ENCODE assay signal across 8 cellular contexts in the genomic region with DNA sequence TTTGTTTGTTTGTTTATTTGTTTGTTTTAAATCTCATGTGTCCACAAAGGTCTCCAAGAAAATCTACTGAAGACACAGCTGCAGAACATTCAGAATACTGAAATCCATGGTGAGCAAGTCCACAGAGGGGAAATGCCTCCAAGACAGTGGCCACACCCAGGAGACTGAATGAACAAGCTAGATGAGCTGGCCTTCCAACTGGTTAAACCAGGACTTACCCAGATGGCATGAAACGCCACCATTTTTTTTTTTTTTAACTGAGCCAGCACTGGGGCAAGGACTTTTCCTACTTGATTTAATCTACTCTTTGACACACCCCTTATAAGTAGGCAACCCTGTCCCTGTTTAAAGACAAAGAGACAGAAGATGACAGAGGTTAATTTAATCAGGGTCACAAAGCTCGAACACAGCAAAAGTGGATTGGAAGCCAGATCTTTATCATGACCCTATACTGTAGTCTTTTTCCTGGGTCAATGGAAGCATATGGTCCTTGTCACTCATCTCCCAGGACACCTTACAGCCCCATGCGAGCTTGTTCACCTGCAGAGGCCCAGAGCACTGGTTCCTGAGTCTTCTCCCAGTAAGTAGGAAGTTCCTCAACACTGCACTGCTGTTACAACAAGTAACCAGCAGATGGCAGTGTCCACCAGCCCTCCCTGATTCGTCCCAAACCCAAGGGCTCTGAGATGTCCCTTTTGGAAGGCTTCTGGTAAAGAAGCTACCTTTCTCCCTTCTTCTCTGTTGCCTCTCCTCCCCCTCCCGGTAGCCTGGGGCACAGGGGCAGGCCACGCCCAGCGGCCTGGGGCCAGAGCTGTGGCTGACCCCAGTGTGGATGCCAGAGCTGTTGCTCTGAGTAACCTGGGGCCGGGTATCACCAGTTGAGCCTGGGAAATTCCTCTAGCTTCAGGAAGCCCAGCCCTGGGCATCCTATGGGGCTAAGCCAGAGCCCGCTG. TPM values are rescaled to one million over a fixed set of nuclear protein-coding genes. Genes with fewer than 3 reads are reported as not detected.
A peak's percentile ranks its signal among the peaks of the same experiment; 100 is the strongest.
DNase-seq lines count a peak whose midpoint lies in the region; ATAC-seq, FAIRE-seq and TF ChIP-seq lines count a peak whose summit lies in the region.

No MANE protein-coding gene starts in this region.

- intact Hi-C loops in head of caudate nucleus (cut with DNase I): loop anchor here (2.0 kb wide), 1 partner anchor 301 kb away; no protein-coding TSS in a partner anchor

- H3K4me3 ChIP-seq in Karpas-422 (ENCODE audit: low read length) (no peak overlapping the region), SK-N-SH (ENCODE audit: low read depth in 2 of 2, low read length in 1 of 2) (peak overlapping the region in 1 of 2 experiments; percentile 5; a peak in 1 of 4 replicates)

- H3K9me2 ChIP-seq in Karpas-422 (replicated peaks; ENCODE audit: insufficient read depth, low read length) (no peaks in the 10 kb centered on the region), SK-N-SH (no peaks in the 10 kb centered on the region)

- POLR2A ChIA-PET in SK-N-SH (lab: Yijun Ruan, JAX): interaction anchor here (0.8 to 1.8 kb wide), 4 partner anchors 11 to 414 kb away, joined by 3 to 5 read pairs (median 4); partner anchors contain the start of genes HS1BP3 and LDAH

- H3K27me3 Mint-ChIP-seq in progenitor cell of endocrine pancreas: peaks cover 89% of the 10 kb centered on the region

- ATAC-seq in GM21723 (IDR thresholded peaks at IDR 0.05; ENCODE audit: unreplicated experiment): peak; percentile 59
- peak; percentile 65 to 84 for ATAC-seq in activated naive CD4-positive, alpha-beta T cell treated with anti-CD3 and anti-CD28 coated beads, Interleukin-2, amount 50 U/mL, for 72 hours

- H3K36me3 Mint-ChIP-seq in activated naive CD4-positive, alpha-beta T cell treated with anti-CD3 and anti-CD28 coated beads, Interleukin-2, amount 50 U/mL, for 72 hours: no peaks in the 10 kb centered on the region
- H3K36me3 Mint-ChIP-seq in progenitor cell of endocrine pancreas (ENCODE audit: insufficient read depth): no peaks in the 10 kb centered on the region

- peak; percentile 61 for FAIRE-seq in G401.6 (lab: Jason Lieb, UNC)

- no peaks in the 10 kb centered on the region for H3K79me2 ChIP-seq in Karpas-422 (ENCODE audit: low read length)
- H3K79me2 ChIP-seq in SK-N-SH (ENCODE audit: insufficient read depth): no peaks in the 10 kb centered on the region

- H2AFZ ChIP-seq in Karpas-422 (ENCODE audit: low read length): no peak overlapping the region
- H2AFZ ChIP-seq in SK-N-SH (ENCODE audit: low read depth): no peak overlapping the region

- H4K20me1 ChIP-seq in Karpas-422 (ENCODE audit: insufficient read depth, low read depth, low read length): no peaks in the 10 kb centered on the region
- H4K20me1 ChIP-seq in SK-N-SH (ENCODE audit: insufficient read depth): no peaks in the 10 kb centered on the region

- DNase-seq in Karpas-422 (peak; percentile 90), SK-N-SH (peak; percentile 88), head of caudate nucleus (peak in 41 of 42 donors; percentile 28 to 89 (median 74)), progenitor cell of endocrine pancreas (ENCODE audit: low spot score, unreplicated experiment) (peak; percentile 63), NCI-H128 (lab: John Stamatoyannopoulos, UW; ENCODE audit: unreplicated experiment) (no peak)
- peak; percentile 59 to 68 for DNase-seq in activated naive CD4-positive, alpha-beta T cell treated with anti-CD3 and anti-CD28 coated beads, Interleukin-2, amount 50 U/mL, for 72 hours (ENCODE audit: low spot score in 2 of 2)

- H3K4me3 Mint-ChIP-seq in progenitor cell of endocrine pancreas (ENCODE audit: low read depth): no peak overlapping the region

- H3K27me3 ChIP-seq in Karpas-422 (ENCODE audit: low read length) (no peaks in the 10 kb centered on the region), SK-N-SH (ENCODE audit: insufficient read depth) (peaks cover 71% of the 10 kb centered on the region)

- no peaks in the 10 kb centered on the region for H3F3A ChIP-seq in SK-N-SH (replicated peaks; ENCODE audit: insufficient read depth)

- H3K36me3 ChIP-seq in Karpas-422 (ENCODE audit: insufficient read depth, low read length) (no peaks in the 10 kb centered on the region), SK-N-SH (replicated peaks in 1 of 2; ENCODE audit: control insufficient read depth in 1 of 2, insufficient read depth in 2 of 2, low read length in 1 of 2) (no peaks in the 10 kb centered on the region)

- H3K4me1 Mint-ChIP-seq in progenitor cell of endocrine pancreas (ENCODE audit: low read depth): peaks cover 2% of the 10 kb centered on the region

- WGBS in SK-N-SH (ENCODE audit: low lambda C conversion rate): 9% methylated on average over 9 of the region's 9 CpGs

- TF ChIP-seq CTCF in SK-N-SH (IDR thresholded peaks at IDR 0.05) (peak; percentile 99), progenitor cell of endocrine pancreas (IDR thresholded peaks at IDR 0.05; ENCODE audit: unreplicated experiment) (peak; percentile 97)

- no peak overlapping the region for H3K4me2 ChIP-seq in Karpas-422 (ENCODE audit: low read depth, low read length, poor library complexity, severe bottlenecking)
- H3K4me2 ChIP-seq in SK-N-SH: no peak overlapping the region

- CTCF ChIA-PET in SK-N-SH (lab: Yijun Ruan, JAX): interaction anchor here (0.6 to 9.8 kb wide), 146 partner anchors 10 to 740 kb away, joined by 3 to 427 read pairs (median 5); partner anchors contain the start of genes APOB, HS1BP3, LDAH and RHOB

- H3K4me1 ChIP-seq in Karpas-422 (ENCODE audit: low read length) (peaks cover 2% of the 10 kb centered on the region), SK-N-SH (ENCODE audit: control insufficient read depth in 1 of 2, insufficient read depth in 2 of 2, low read depth in 1 of 2, low read length in 1 of 2) (peaks cover 0 to 10% of the 10 kb centered on the region in 2 experiments; a peak in 2 of 4 replicates)

- TF ChIP-seq RAD21 in SK-N-SH (IDR thresholded peaks at IDR 0.05; ENCODE audit: low read length): peak; percentile 99

- H3K9ac ChIP-seq in Karpas-422 (ENCODE audit: low read length): no peak overlapping the region
- H3K9ac ChIP-seq in SK-N-SH: no peak overlapping the region

- no peaks in the 10 kb centered on the region for H3K9me3 Mint-ChIP-seq in activated naive CD4-positive, alpha-beta T cell treated with anti-CD3 and anti-CD28 coated beads, Interleukin-2, amount 50 U/mL, for 72 hours
- H3K9me3 Mint-ChIP-seq in progenitor cell of endocrine pancreas (ENCODE audit: low read depth): no peaks in the 10 kb centered on the region

- H3K27ac ChIP-seq in Karpas-422 (ENCODE audit: low read length): no peak overlapping the region
- H3K27ac ChIP-seq in SK-N-SH (ENCODE audit: low read depth in 2 of 2, low read length in 1 of 2): no peak overlapping the region

- 0 out of 4 replicates have a peak, but pooled peaks of 1 of the 2 experiments have one; percentile 23 for TF ChIP-seq EP300 in SK-N-SH (IDR thresholded peaks at IDR 0.05; ENCODE audit: borderline replicate concordance in 1 of 2, low read depth in 1 of 2, low read length in 1 of 2)

- no peak overlapping the region for H3K27ac Mint-ChIP-seq in activated naive CD4-positive, alpha-beta T cell treated with anti-CD3 and anti-CD28 coated beads, Interleukin-2, amount 50 U/mL, for 72 hours
- H3K27ac Mint-ChIP-seq in progenitor cell of endocrine pancreas: no peak overlapping the region

- H3K9me3 ChIP-seq in Karpas-422 (ENCODE audit: low read length) (no peaks in the 10 kb centered on the region), SK-N-SH (no peaks in the 10 kb centered on the region)

TF ChIP-seq in SK-N-SH, 30 proteins besides CTCF, POLR2A, EP300 and RAD21:
- no peak for TF ChIP-seq FOXM1 (IDR thresholded peaks at IDR 0.05; ENCODE audit: low read depth)
- TF ChIP-seq SMC3 (IDR thresholded peaks at IDR 0.05; ENCODE audit: low read depth, low read length): peak; percentile 97
- TF ChIP-seq GABPA (IDR thresholded peaks at IDR 0.05; ENCODE audit: low read depth): no peak
- peak; percentile 64 for TF ChIP-seq RCOR1 (IDR thresholded peaks at IDR 0.05; ENCODE audit: low read length)
- TF ChIP-seq NRF1 (IDR thresholded peaks at IDR 0.05; ENCODE audit: low read depth, low read length): 0 out of 2 replicates have a peak, but pooled peaks have one; percentile 20
- no peak for TF ChIP-seq TAF1 (IDR thresholded peaks at IDR 0.05; ENCODE audit: borderline replicate concordance, low read depth, low read length)
- TF ChIP-seq USF2 (IDR thresholded peaks at IDR 0.05; ENCODE audit: borderline replicate concordance, low read depth, low read length): no peak
TF ChIP-seq in SK-N-SH: peak in this region for 3.

RNA-seq across cellular contexts. Expression of gene GDF7, which starts 5.6 kb away (rescaled TPM):
- total RNA-seq in Karpas-422 (2014; rRNA removed; shearing (Covaris generic); ENCODE audit: low replicate concordance): under 0.01 and 0.29 TPM in 2 replicates
- polyA plus RNA-seq in SK-N-SH (2012; rRNA removed): 0.02 and 0.03 TPM in 2 replicates
- 0.04 TPM in 2 replicates for polyA plus RNA-seq in SK-N-SH (2012; cell fraction: cytosol; rRNA removed)
- polyA plus RNA-seq in SK-N-SH (2012; cell fraction: nucleus; rRNA removed): 0.19 TPM in 2 replicates
- total RNA-seq in activated naive CD4-positive, alpha-beta T cell treated with anti-CD3 and anti-CD28 coated beads, Interleukin-2, amount 50 U/mL, for 72 hours: under 1 TPM in 1 of 2 donors, not detected in 1; 0.07 TPM
- 0.16 and 0.17 TPM in 2 replicates for total RNA-seq in progenitor cell of endocrine pancreas

RNA-seq across cellular contexts. Expression of gene HS1BP3, which starts 10.4 kb away (rescaled TPM):
- total RNA-seq in Karpas-422 (2014; rRNA removed; shearing (Covaris generic); ENCODE audit: low replicate concordance): 10.6 and 12.8 TPM in 2 replicates
- 18.7 and 20.1 TPM in 2 replicates for polyA plus RNA-seq in SK-N-SH (2012; rRNA removed)
- 9.8 and 14.2 TPM in 2 replicates for polyA plus RNA-seq in SK-N-SH (2012; cell fraction: cytosol; rRNA removed)
- polyA plus RNA-seq in SK-N-SH (2012; cell fraction: nucleus; rRNA removed): 47.9 and 49.4 TPM in 2 replicates
- total RNA-seq in activated naive CD4-positive, alpha-beta T cell treated with anti-CD3 and anti-CD28 coated beads, Interleukin-2, amount 50 U/mL, for 72 hours: 1 to 10 TPM; 6.1 to 7.9 TPM
- 15.9 and 16.5 TPM in 2 replicates for total RNA-seq in progenitor cell of endocrine pancreas
